25 cellular contexts compared by ENCODE assay signal in the genomic region with DNA sequence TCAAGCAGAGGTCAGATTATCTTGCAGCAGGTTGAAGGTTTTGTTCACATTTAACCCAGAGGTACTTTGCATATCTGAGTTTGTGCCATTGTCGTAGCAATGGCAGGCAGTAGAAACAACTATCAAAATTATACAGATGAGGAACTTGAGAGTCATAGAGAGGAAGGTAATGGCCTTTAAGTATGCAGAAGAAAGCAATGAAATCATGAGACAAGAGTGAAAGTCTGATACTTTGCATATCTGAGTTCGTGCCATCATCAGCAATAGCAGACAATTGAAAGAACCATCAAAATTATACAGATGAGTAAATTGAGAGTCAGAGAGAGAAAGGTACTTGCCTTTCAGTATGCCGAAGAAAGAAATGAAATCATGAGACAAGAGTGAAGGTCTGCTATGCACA.
DNase-seq lines count a peak whose midpoint lies in the region; ATAC-seq, FAIRE-seq and TF ChIP-seq lines count a peak whose summit lies in the region.
"Had no signal": no experiment of that assay in that cellular context is flagged by ENCODE, and none has a peak within 500 bp of the region (broad histone marks: within the 10 kb centered on the region; RNA-seq: fewer than 3 reads in every experiment).

No MANE protein-coding gene starts in this region.

- no peaks in the 10 kb centered on the region for H3K36me3 Mint-ChIP-seq in astrocyte (ENCODE audit: low read depth, unreplicated experiment)
- H3K36me3 Mint-ChIP-seq in stimulated activated memory B cell treated with anti-CD40 and anti-IgM and Interleukin-4, amounts not matched to agents 10 μg/mL and 1 μg/mL and 100 μg/mL, for 72 hours, result no peaks in the 10 kb centered on the region
- H3K36me3 Mint-ChIP-seq: CD14-positive monocyte; CD4-positive, alpha-beta memory T cell; CD4-positive, CD25-positive, alpha-beta regulatory T cell; CD8-positive, alpha-beta memory T cell had no signal

- H4K20me1 ChIP-seq in astrocyte (ENCODE audit: insufficient read depth, low read length), result no peaks in the 10 kb centered on the region
- H4K20me1 ChIP-seq: BLaER1 had no signal

- no peaks in the 10 kb centered on the region for H3K27me3 Mint-ChIP-seq in astrocyte (ENCODE audit: low read depth, unreplicated experiment)
- no peaks in the 10 kb centered on the region for H3K27me3 Mint-ChIP-seq in stimulated activated memory B cell treated with anti-CD40 and anti-IgM and Interleukin-4, amounts not matched to agents 10 μg/mL and 1 μg/mL and 100 μg/mL, for 72 hours
- H3K27me3 Mint-ChIP-seq: CD4-positive, alpha-beta memory T cell; CD4-positive, CD25-positive, alpha-beta regulatory T cell; CD8-positive, alpha-beta memory T cell had no signal

- no peak overlapping the region for H3K4me2 ChIP-seq in astrocyte (ENCODE audit: low read length)
- H3K4me2 ChIP-seq: BLaER1 had no signal

- H3K9ac ChIP-seq in astrocyte (ENCODE audit: low read length), result no peak overlapping the region
- H3K9ac ChIP-seq: BLaER1 had no signal

- DNase-seq in astrocyte (ENCODE audit: low read depth) (no peak), NCI-H1417 (lab: John Stamatoyannopoulos, UW) (no peak), NCI-H1092 treated with DMSO at 0.1 percent for 48 hours (lab: John Stamatoyannopoulos, UW) (no peak)
- DNase-seq: 8988T; ACHN; BE2C; C1 segment of cervical spinal cord; CD4-positive, alpha-beta memory T cell; CD4-positive, CD25-positive, alpha-beta regulatory T cell; CD8-positive, alpha-beta memory T cell; COR-L47; DMS 273 treated with DMSO at 0.1 percent for 48 hours; DMS153; DMS53; DMS79; DND-41; EL; GDM1 had no signal

- H3K4me3 Mint-ChIP-seq in astrocyte (ENCODE audit: unreplicated experiment), result no peak overlapping the region
- H3K4me3 Mint-ChIP-seq in stimulated activated memory B cell treated with anti-CD40 and anti-IgM and Interleukin-4, amounts not matched to agents 10 μg/mL and 1 μg/mL and 100 μg/mL, for 72 hours, result no peak overlapping the region
- H3K4me3 Mint-ChIP-seq: CD14-positive monocyte; CD4-positive, alpha-beta memory T cell; CD4-positive, CD25-positive, alpha-beta regulatory T cell; CD8-positive, alpha-beta memory T cell had no signal

- H3K4me1 ChIP-seq in astrocyte (ENCODE audit: insufficient read depth, low read length), result no peaks in the 10 kb centered on the region
- H3K4me1 ChIP-seq: BE2C, BLaER1 had no signal

- H3K4me1 Mint-ChIP-seq in astrocyte (ENCODE audit: low read depth, unreplicated experiment), result peaks cover 5% of the 10 kb centered on the region
- H3K4me1 Mint-ChIP-seq in stimulated activated memory B cell treated with anti-CD40 and anti-IgM and Interleukin-4, amounts not matched to agents 10 μg/mL and 1 μg/mL and 100 μg/mL, for 72 hours, result no peaks in the 10 kb centered on the region
- H3K4me1 Mint-ChIP-seq: CD14-positive monocyte; CD4-positive, alpha-beta memory T cell; CD4-positive, CD25-positive, alpha-beta regulatory T cell; CD8-positive, alpha-beta memory T cell had no signal

- H3K9me3 ChIP-seq in astrocyte (ENCODE audit: insufficient read depth, low read depth, low read length), result no peaks in the 10 kb centered on the region
- H3K9me3 ChIP-seq: BE2C, BLaER1 had no signal

- H3K27ac ChIP-seq in astrocyte (ENCODE audit: low read depth, low read length), result no peak overlapping the region
- H3K27ac ChIP-seq: BLaER1 had no signal

- H2AFZ ChIP-seq in astrocyte (ENCODE audit: low read depth, low read length), result no peak overlapping the region

- no peaks in the 10 kb centered on the region for H3K79me2 ChIP-seq in astrocyte (ENCODE audit: insufficient read depth, low read length)

- no peaks in the 10 kb centered on the region for H3K9me3 Mint-ChIP-seq in astrocyte (ENCODE audit: unreplicated experiment)
- no peaks in the 10 kb centered on the region for H3K9me3 Mint-ChIP-seq in stimulated activated memory B cell treated with anti-CD40 and anti-IgM and Interleukin-4, amounts not matched to agents 10 μg/mL and 1 μg/mL and 100 μg/mL, for 72 hours

- no peak overlapping the region for H3K4me3 ChIP-seq in astrocyte (ENCODE audit: insufficient read depth, low read depth, low read length)
- H3K4me3 ChIP-seq: BLaER1 had no signal

- ATAC-seq in GM19372 (IDR thresholded peaks at IDR 0.05; ENCODE audit: low read depth, unreplicated experiment), result peak; percentile 74
- ATAC-seq in stimulated activated memory B cell treated with anti-CD40 and anti-IgM and Interleukin-4, amounts not matched to agents 10 μg/mL and 1 μg/mL and 100 μg/mL, for 72 hours, result peak; percentile 60
- ATAC-seq in GM21515 (IDR thresholded peaks at IDR 0.05; ENCODE audit: unreplicated experiment), result no peak

- no peaks in the 10 kb centered on the region for H3K27me3 ChIP-seq in astrocyte (ENCODE audit: insufficient read depth, low read length)
- H3K27me3 ChIP-seq: BE2C, BLaER1 had no signal

- no peaks in the 10 kb centered on the region for H3K36me3 ChIP-seq in astrocyte (ENCODE audit: insufficient read depth, low read length)
- H3K36me3 ChIP-seq: BE2C, BLaER1 had no signal

- H3K27ac Mint-ChIP-seq in astrocyte (ENCODE audit: unreplicated experiment), result no peak overlapping the region
- no peak overlapping the region for H3K27ac Mint-ChIP-seq in stimulated activated memory B cell treated with anti-CD40 and anti-IgM and Interleukin-4, amounts not matched to agents 10 μg/mL and 1 μg/mL and 100 μg/mL, for 72 hours
- H3K27ac Mint-ChIP-seq: CD14-positive monocyte; CD4-positive, CD25-positive, alpha-beta regulatory T cell; CD8-positive, alpha-beta memory T cell had no signal

- peak; percentile 70 for FAIRE-seq in astrocyte (lab: Jason Lieb, UNC)
- FAIRE-seq: A204.1, GM12891 had no signal

- no peak for TF ChIP-seq CTCF in astrocyte (IDR thresholded peaks at IDR 0.05; ENCODE audit: insufficient read depth, low read depth, low read length)
